In genomic region chr1:41238311-41239094, GRCh38 we compare ENCODE assay signal across 1 cellular context.
TF ChIP-seq lines count a peak whose summit lies in the region.

No MANE protein-coding gene starts in this region.

TF ChIP-seq in K562, 482 proteins besides CTCF, POLR2A, EP300 and RAD21 (continued from another document and continues in another):
- no peak for TF ChIP-seq REST (CRISPR knock-in tag; IDR thresholded peaks at IDR 0.05; ENCODE audit: low read depth)
- TF ChIP-seq, protein P1, sequence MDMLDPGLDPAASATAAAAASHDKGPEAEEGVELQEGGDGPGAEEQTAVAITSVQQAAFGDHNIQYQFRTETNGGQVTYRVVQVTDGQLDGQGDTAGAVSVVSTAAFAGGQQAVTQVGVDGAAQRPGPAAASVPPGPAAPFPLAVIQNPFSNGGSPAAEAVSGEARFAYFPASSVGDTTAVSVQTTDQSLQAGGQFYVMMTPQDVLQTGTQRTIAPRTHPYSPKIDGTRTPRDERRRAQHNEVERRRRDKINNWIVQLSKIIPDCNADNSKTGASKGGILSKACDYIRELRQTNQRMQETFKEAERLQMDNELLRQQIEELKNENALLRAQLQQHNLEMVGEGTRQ (CRISPR knock-in tag; IDR thresholded peaks at IDR 0.05): no peak
- TF ChIP-seq NR2F6 (CRISPR knock-in tag; IDR thresholded peaks at IDR 0.05): no peak
- no peak for TF ChIP-seq PURB (CRISPR knock-in tag; IDR thresholded peaks at IDR 0.05; ENCODE audit: low read depth)
- TF ChIP-seq, protein P2, sequence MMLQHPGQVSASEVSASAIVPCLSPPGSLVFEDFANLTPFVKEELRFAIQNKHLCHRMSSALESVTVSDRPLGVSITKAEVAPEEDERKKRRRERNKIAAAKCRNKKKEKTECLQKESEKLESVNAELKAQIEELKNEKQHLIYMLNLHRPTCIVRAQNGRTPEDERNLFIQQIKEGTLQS (IDR thresholded peaks at IDR 0.05): peak; percentile 95
- TF ChIP-seq, protein P2 (CRISPR knock-in tag; conservative IDR thresholded peaks at IDR 0.05): no peak
- TF ChIP-seq CBX5 (IDR thresholded peaks at IDR 0.05; ENCODE audit: borderline replicate concordance, low read depth): no peak
- TF ChIP-seq, protein P3, sequence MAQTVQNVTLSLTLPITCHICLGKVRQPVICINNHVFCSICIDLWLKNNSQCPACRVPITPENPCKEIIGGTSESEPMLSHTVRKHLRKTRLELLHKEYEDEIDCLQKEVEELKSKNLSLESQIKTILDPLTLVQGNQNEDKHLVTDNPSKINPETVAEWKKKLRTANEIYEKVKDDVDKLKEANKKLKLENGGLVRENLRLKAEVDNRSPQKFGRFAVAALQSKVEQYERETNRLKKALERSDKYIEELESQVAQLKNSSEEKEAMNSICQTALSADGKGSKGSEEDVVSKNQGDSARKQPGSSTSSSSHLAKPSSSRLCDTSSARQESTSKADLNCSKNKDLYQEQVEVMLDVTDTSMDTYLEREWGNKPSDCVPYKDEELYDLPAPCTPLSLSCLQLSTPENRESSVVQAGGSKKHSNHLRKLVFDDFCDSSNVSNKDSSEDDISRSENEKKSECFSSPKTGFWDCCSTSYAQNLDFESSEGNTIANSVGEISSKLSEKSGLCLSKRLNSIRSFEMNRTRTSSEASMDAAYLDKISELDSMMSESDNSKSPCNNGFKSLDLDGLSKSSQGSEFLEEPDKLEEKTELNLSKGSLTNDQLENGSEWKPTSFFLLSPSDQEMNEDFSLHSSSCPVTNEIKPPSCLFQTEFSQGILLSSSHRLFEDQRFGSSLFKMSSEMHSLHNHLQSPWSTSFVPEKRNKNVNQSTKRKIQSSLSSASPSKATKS (CRISPR knock-in tag; IDR thresholded peaks at IDR 0.05): no peak
- TF ChIP-seq XRCC4 (IDR thresholded peaks at IDR 0.05; ENCODE audit: extremely low read depth, insufficient read depth, insufficient read length): no peak
- TF ChIP-seq, protein P4, sequence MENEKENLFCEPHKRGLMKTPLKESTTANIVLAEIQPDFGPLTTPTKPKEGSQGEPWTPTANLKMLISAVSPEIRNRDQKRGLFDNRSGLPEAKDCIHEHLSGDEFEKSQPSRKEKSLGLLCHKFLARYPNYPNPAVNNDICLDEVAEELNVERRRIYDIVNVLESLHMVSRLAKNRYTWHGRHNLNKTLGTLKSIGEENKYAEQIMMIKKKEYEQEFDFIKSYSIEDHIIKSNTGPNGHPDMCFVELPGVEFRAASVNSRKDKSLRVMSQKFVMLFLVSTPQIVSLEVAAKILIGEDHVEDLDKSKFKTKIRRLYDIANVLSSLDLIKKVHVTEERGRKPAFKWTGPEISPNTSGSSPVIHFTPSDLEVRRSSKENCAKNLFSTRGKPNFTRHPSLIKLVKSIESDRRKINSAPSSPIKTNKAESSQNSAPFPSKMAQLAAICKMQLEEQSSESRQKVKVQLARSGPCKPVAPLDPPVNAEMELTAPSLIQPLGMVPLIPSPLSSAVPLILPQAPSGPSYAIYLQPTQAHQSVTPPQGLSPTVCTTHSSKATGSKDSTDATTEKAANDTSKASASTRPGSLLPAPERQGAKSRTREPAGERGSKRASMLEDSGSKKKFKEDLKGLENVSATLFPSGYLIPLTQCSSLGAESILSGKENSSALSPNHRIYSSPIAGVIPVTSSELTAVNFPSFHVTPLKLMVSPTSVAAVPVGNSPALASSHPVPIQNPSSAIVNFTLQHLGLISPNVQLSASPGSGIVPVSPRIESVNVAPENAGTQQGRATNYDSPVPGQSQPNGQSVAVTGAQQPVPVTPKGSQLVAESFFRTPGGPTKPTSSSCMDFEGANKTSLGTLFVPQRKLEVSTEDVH (IDR thresholded peaks at IDR 0.05; ENCODE audit: low read depth, partially characterized antibody): peak; percentile 44
- no peak for TF ChIP-seq ZNF239 (CRISPR knock-in tag; IDR thresholded peaks at IDR 0.05)
- TF ChIP-seq TFE3 (CRISPR knock-in tag; IDR thresholded peaks at IDR 0.05): no peak
- TF ChIP-seq ARID2 (IDR thresholded peaks at IDR 0.05): 0 out of 2 replicates have a peak, but pooled peaks have one; percentile 10
- peak; percentile 73 for TF ChIP-seq TCF3 (CRISPR knock-in tag; IDR thresholded peaks at IDR 0.05)
- TF ChIP-seq TRIM28 (IDR thresholded peaks at IDR 0.05): no peak
- TF ChIP-seq, protein P5, sequence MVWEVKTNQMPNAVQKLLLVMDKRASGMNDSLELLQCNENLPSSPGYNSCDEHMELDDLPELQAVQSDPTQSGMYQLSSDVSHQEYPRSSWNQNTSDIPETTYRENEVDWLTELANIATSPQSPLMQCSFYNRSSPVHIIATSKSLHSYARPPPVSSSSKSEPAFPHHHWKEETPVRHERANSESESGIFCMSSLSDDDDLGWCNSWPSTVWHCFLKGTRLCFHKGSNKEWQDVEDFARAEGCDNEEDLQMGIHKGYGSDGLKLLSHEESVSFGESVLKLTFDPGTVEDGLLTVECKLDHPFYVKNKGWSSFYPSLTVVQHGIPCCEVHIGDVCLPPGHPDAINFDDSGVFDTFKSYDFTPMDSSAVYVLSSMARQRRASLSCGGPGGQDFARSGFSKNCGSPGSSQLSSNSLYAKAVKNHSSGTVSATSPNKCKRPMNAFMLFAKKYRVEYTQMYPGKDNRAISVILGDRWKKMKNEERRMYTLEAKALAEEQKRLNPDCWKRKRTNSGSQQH (CRISPR knock-in tag; IDR thresholded peaks at IDR 0.05): 0 out of 2 replicates have a peak, but pooled peaks have one; percentile 45
- TF ChIP-seq HDAC1 (IDR thresholded peaks at IDR 0.05): peak in 1 of 2 experiments; percentile 97; a peak in 2 of 4 replicates
- peak; percentile 73 for TF ChIP-seq DACH1 (IDR thresholded peaks at IDR 0.05; ENCODE audit: partially characterized antibody)
- no peak for TF ChIP-seq NFE2 (IDR thresholded peaks at IDR 0.05; ENCODE audit: low read depth)
- TF ChIP-seq PKNOX1 (IDR thresholded peaks at IDR 0.05): peak; percentile 54
- no peak for TF ChIP-seq ZNF57 (CRISPR knock-in tag; IDR thresholded peaks at IDR 0.05)
- no peak for TF ChIP-seq HIVEP1 (CRISPR knock-in tag; IDR thresholded peaks at IDR 0.05)
- no peak for TF ChIP-seq ZNF311 (CRISPR knock-in tag; IDR thresholded peaks at IDR 0.05)
- TF ChIP-seq CBFA2T3 (IDR thresholded peaks at IDR 0.05): peak; percentile 95
- no peak for TF ChIP-seq ZNF175 (CRISPR knock-in tag; IDR thresholded peaks at IDR 0.05; ENCODE audit: low read depth)
- TF ChIP-seq ETV1 (tag; conservative IDR thresholded peaks at IDR 0.05; ENCODE audit: low read depth): no peak
- TF ChIP-seq FOSL1 (tag; conservative IDR thresholded peaks at IDR 0.05): peak; percentile 89
- peak; percentile 92; the same call in 1 of the 2 replicates for TF ChIP-seq PHF21A (IDR thresholded peaks at IDR 0.05; ENCODE audit: borderline replicate concordance, low read depth)
- TF ChIP-seq, protein P6, sequence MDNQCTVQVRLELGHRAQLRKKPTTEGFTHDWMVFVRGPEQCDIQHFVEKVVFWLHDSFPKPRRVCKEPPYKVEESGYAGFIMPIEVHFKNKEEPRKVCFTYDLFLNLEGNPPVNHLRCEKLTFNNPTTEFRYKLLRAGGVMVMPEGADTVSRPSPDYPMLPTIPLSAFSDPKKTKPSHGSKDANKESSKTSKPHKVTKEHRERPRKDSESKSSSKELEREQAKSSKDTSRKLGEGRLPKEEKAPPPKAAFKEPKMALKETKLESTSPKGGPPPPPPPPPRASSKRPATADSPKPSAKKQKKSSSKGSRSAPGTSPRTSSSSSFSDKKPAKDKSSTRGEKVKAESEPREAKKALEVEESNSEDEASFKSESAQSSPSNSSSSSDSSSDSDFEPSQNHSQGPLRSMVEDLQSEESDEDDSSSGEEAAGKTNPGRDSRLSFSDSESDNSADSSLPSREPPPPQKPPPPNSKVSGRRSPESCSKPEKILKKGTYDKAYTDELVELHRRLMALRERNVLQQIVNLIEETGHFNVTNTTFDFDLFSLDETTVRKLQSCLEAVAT (IDR thresholded peaks at IDR 0.05): peak in 1 of 2 experiments; percentile 63; a peak in 1 of 4 replicates
- TF ChIP-seq TEAD4 (IDR thresholded peaks at IDR 0.05; ENCODE audit: low read length): peak; percentile 70
- TF ChIP-seq TEAD4 (CRISPR knock-in tag; IDR thresholded peaks at IDR 0.05; ENCODE audit: borderline replicate concordance): no peak
- TF ChIP-seq, protein P7, sequence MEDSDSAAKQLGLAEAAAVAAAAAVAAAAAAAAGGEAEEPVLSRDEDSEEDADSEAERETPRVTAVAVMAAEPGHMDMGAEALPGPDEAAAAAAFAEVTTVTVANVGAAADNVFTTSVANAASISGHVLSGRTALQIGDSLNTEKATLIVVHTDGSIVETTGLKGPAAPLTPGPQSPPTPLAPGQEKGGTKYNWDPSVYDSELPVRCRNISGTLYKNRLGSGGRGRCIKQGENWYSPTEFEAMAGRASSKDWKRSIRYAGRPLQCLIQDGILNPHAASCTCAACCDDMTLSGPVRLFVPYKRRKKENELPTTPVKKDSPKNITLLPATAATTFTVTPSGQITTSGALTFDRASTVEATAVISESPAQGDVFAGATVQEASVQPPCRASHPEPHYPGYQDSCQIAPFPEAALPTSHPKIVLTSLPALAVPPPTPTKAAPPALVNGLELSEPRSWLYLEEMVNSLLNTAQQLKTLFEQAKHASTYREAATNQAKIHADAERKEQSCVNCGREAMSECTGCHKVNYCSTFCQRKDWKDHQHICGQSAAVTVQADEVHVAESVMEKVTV (CRISPR knock-in tag; IDR thresholded peaks at IDR 0.05): no peak
- TF ChIP-seq, protein P8, sequence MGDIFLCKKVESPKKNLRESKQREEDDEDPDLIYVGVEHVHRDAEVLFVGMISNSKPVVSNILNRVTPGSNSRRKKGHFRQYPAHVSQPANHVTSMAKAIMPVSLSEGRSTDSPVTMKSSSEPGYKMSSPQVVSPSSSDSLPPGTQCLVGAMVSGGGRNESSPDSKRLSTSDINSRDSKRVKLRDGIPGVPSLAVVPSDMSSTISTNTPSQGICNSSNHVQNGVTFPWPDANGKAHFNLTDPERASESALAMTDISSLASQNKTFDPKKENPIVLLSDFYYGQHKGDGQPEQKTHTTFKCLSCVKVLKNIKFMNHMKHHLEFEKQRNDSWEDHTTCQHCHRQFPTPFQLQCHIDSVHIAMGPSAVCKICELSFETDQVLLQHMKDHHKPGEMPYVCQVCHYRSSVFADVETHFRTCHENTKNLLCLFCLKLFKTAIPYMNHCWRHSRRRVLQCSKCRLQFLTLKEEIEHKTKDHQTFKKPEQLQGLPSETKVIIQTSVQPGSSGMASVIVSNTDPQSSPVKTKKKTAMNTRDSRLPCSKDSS (IDR thresholded peaks at IDR 0.05; ENCODE audit: low read depth, partially characterized antibody): no peak
- no peak for TF ChIP-seq PCBP2 (IDR thresholded peaks at IDR 0.05; ENCODE audit: low read depth, low read length, poor library complexity, severe bottlenecking)
- TF ChIP-seq TRIM24 (IDR thresholded peaks at IDR 0.05): peak; percentile 52 to 65; a peak in 3 of 4 replicates
